ENCODE assay signal across 15 cellular contexts in genomic region chr3:131597816-131598215, GRCh38.
DNase-seq lines count a peak whose midpoint lies in the region; ATAC-seq, FAIRE-seq and TF ChIP-seq lines count a peak whose summit lies in the region.
"Had no signal": no experiment of that assay in that cellular context is flagged by ENCODE, and none has a peak within 500 bp of the region (broad histone marks: within the 10 kb centered on the region; RNA-seq: fewer than 3 reads in every experiment).

No MANE protein-coding gene starts in this region.

- POLR2A ChIA-PET in A549 (lab: Yijun Ruan, JAX): no interaction called here

- FAIRE-seq in A549 (lab: Jason Lieb, UNC): no peak
- FAIRE-seq: A204.1, H1 had no signal

- no peak for ATAC-seq in A549
- ATAC-seq in T-helper 17 cell: no peak
- no peak for ATAC-seq in HG02938 (IDR thresholded peaks at IDR 0.05; ENCODE audit: unreplicated experiment)

- CTCF ChIA-PET in A549 (lab: Yijun Ruan, JAX): no interaction called here

- no peak for DNase-seq in A549 (ENCODE audit: low read depth in 1 of 2, low spot score in 1 of 2)
- DNase-seq in DMS53 treated with DMSO at 0.1 percent for 48 hours (lab: John Stamatoyannopoulos, UW; ENCODE audit: unreplicated experiment): peak; percentile 35
- DNase-seq in kidney glomerular epithelial cell (lab: John Stamatoyannopoulos, UW): peak; percentile 50
- DNase-seq in renal cortical epithelial cell (ENCODE audit: low read depth): peak; percentile 77
- no peak for DNase-seq in ecto neural progenitor cell (ENCODE audit: low spot score)
- DNase-seq in T-helper 17 cell: no peak
- DNase-seq in activated gamma-delta T cell treated with Interleukin-2 at 50 U/mL for 16 hours: no peak
- DNase-seq: BE2C; CD4-positive, alpha-beta memory T cell had no signal

- H3K27me3 Mint-ChIP-seq in T-helper 17 cell: peaks cover 42% of the 10 kb centered on the region

- no peak for TF ChIP-seq POLR2A in A549 (IDR thresholded peaks at IDR 0.05; ENCODE audit: low read length)

- no peak for TF ChIP-seq CTCF in A549 (IDR thresholded peaks at IDR 0.05)

- no peaks in the 10 kb centered on the region for H3K4me1 Mint-ChIP-seq in T-helper 17 cell
- H3K4me1 Mint-ChIP-seq: CD4-positive, alpha-beta memory T cell; IgD-negative memory B cell had no signal

- peaks cover 13% of the 10 kb centered on the region; the same call in 2 of the 3 replicates for H3K4me1 ChIP-seq in A549
- H3K4me1 ChIP-seq: HAP-1 had no signal

- no peak overlapping the region for H3K4me3 ChIP-seq in A549
- H3K4me3 ChIP-seq: HAP-1 had no signal

- TF ChIP-seq EP300 in A549 (IDR thresholded peaks at IDR 0.05): no peak

- H3K27ac ChIP-seq in A549: no peak overlapping the region
- H3K27ac ChIP-seq: C4-2B had no signal

- no peak overlapping the region for H3K4me3 Mint-ChIP-seq in T-helper 17 cell
- H3K4me3 Mint-ChIP-seq: CD4-positive, alpha-beta memory T cell; IgD-negative memory B cell had no signal

- no peaks in the 10 kb centered on the region for H3K36me3 Mint-ChIP-seq in T-helper 17 cell (ENCODE audit: low read depth)
- H3K36me3 Mint-ChIP-seq: CD4-positive, alpha-beta memory T cell; IgD-negative memory B cell had no signal

- 9% methylated on average over 1 of the region's 1 CpG for WGBS in A549 (ENCODE audit: missing lambda C conversion rate)

- no peak for TF ChIP-seq RAD21 in A549 (conservative IDR thresholded peaks at IDR 0.05 in 1 of 2, IDR thresholded peaks at IDR 0.05 in 1 of 2)

- H3K4me2 ChIP-seq in A549: 0 out of 3 replicates have a peak overlapping the region, but pooled peaks have one; percentile 21

- H3K9me3 ChIP-seq in A549 (no peaks in the 10 kb centered on the region), T-helper 17 cell (ENCODE audit: control insufficient read depth, low read length, poor library complexity, severe bottlenecking) (no peaks in the 10 kb centered on the region)
- H3K9me3 ChIP-seq: BE2C, HAP-1 had no signal

- no peak overlapping the region for H3K27ac Mint-ChIP-seq in T-helper 17 cell
- H3K27ac Mint-ChIP-seq: CD4-positive, alpha-beta memory T cell; IgD-negative memory B cell had no signal

TF ChIP-seq in A549, 52 proteins besides CTCF, POLR2A, EP300 and RAD21:
- TF ChIP-seq GATA3 (IDR thresholded peaks at IDR 0.05; ENCODE audit: borderline replicate concordance): no peak
- TF ChIP-seq TP53 (CRISPR knock-in tag; IDR thresholded peaks at IDR 0.05): no peak
- TF ChIP-seq CEBPB (IDR thresholded peaks at IDR 0.05): no peak
- TF ChIP-seq, protein P1, sequence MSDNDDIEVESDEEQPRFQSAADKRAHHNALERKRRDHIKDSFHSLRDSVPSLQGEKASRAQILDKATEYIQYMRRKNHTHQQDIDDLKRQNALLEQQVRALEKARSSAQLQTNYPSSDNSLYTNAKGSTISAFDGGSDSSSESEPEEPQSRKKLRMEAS (IDR thresholded peaks at IDR 0.05): no peak
- no peak for TF ChIP-seq HDAC2 (IDR thresholded peaks at IDR 0.05)
- TF ChIP-seq NPAS2 (CRISPR knock-in tag; IDR thresholded peaks at IDR 0.05; ENCODE audit: borderline replicate concordance): no peak
- TF ChIP-seq ZC3H11A (IDR thresholded peaks at IDR 0.05): no peak
- no peak for TF ChIP-seq RARB (CRISPR knock-in tag; IDR thresholded peaks at IDR 0.05)
- no peak for TF ChIP-seq TFCP2L1 (CRISPR knock-in tag; IDR thresholded peaks at IDR 0.05)
- no peak for TF ChIP-seq PBX3 (IDR thresholded peaks at IDR 0.05)
- no peak for TF ChIP-seq SMC3 (IDR thresholded peaks at IDR 0.05)
- no peak for TF ChIP-seq ZNF302 (CRISPR knock-in tag; IDR thresholded peaks at IDR 0.05)
- no peak for TF ChIP-seq FOXS1 (CRISPR knock-in tag; IDR thresholded peaks at IDR 0.05)
- no peak for TF ChIP-seq CHD4 (IDR thresholded peaks at IDR 0.05; ENCODE audit: borderline replicate concordance)
- no peak for TF ChIP-seq JUNB (IDR thresholded peaks at IDR 0.05)
- no peak for TF ChIP-seq ZFP36 (IDR thresholded peaks at IDR 0.05; ENCODE audit: borderline replicate concordance, partially characterized antibody)
- no peak for TF ChIP-seq E2F6 (IDR thresholded peaks at IDR 0.05; ENCODE audit: borderline replicate concordance, low read depth)
- TF ChIP-seq, protein P2, sequence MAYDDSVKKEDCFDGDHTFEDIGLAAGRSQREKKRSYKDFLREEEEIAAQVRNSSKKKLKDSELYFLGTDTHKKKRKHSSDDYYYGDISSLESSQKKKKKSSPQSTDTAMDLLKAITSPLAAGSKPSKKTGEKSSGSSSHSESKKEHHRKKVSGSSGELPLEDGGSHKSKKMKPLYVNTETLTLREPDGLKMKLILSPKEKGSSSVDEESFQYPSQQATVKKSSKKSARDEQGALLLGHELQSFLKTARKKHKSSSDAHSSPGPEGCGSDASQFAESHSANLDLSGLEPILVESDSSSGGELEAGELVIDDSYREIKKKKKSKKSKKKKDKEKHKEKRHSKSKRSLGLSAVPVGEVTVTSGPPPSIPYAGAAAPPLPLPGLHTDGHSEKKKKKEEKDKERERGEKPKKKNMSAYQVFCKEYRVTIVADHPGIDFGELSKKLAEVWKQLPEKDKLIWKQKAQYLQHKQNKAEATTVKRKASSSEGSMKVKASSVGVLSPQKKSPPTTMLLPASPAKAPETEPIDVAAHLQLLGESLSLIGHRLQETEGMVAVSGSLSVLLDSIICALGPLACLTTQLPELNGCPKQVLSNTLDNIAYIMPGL (CRISPR knock-in tag; IDR thresholded peaks at IDR 0.05; ENCODE audit: borderline replicate concordance): no peak
TF ChIP-seq in A549: peak in this region for 0.

Comparison
In these comparisons a context has a peak if more than half of its experiments do, and no peak if none do; other contexts are left out.
1. DNase-seq: peak in DMS53 treated with DMSO at 0.1 percent for 48 hours (single experiment), kidney glomerular epithelial cell (single experiment) and renal cortical epithelial cell (single experiment); none in A549 (0 of 2), ecto neural progenitor cell (single experiment), T-helper 17 cell (0 of 3) and activated gamma-delta T cell treated with Interleukin-2 at 50 U/mL for 16 hours (single experiment).